ENCODE assay signal across 22 cellular contexts in the genomic region with DNA sequence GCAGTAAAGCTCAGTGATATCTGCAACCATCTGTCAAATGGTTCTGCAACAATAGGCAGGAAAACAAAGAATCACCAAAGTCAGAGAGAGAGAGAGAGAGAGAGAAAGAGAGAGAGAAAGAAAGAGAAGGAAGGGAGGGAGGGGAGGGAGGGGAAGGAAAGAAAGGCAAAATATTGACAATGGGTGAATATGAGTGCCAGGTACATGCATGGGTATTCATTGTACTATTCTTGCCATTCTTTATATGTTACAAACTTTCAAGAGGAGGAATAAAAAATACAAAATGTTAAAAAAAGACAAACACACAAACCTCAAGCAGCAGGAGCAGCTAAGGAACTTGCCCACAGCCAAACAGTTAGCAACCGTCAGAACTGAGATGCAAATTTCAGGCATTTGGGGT.
"Had no signal": no experiment of that assay in that cellular context is flagged by ENCODE, and none has a peak within 500 bp of the region (broad histone marks: within the 10 kb centered on the region; RNA-seq: fewer than 3 reads in every experiment).

No MANE protein-coding gene starts in this region.

- H3K36me3 ChIP-seq: adrenal gland, suprapubic skin had no signal

- H3K27ac ChIP-seq: adrenal gland, coronary artery, gastroesophageal sphincter, heart left ventricle, suprapubic skin, tibial nerve had no signal

- DNase-seq: activated CD4-positive, alpha-beta T cell treated with anti-CD3 and anti-CD28 coated beads, Interleukin-2, amount 50 U/mL, for 4 hours; activated CD8-positive, alpha-beta memory T cell treated with anti-CD3 and anti-CD28 coated beads for 24 hours; activated CD8-positive, alpha-beta memory T cell treated with anti-CD3 and anti-CD28 coated beads, Interleukin-2, amount 50 U/mL, for 4 hours; activated naive CD4-positive, alpha-beta T cell; activated T-cell treated with anti-CD3 and anti-CD28 coated beads, Interleukin-2, amount 50 U/mL, for 24 hours; adrenal gland; cerebellar nuclear complex; endodermal cell; heart left ventricle; left ventricle myocardium superior; midbrain; nucleus accumbens; posterior cingulate gyrus; stimulated activated CD4-positive, alpha-beta T cell treated with anti-CD3 and anti-CD28 coated beads, Interleukin-12 subunit alpha, Interleukin-12 subunit beta, amount 100 ng/mL, for 4 hours; stomach had no signal

- FAIRE-seq: bronchial epithelial cell, urothelium cell line had no signal

- ATAC-seq: gastroesophageal sphincter, heart left ventricle, left ventricle myocardium superior, WTC11 had no signal

- H3K9me3 ChIP-seq: adrenal gland, gastroesophageal sphincter, heart left ventricle, stomach, suprapubic skin, tibial nerve had no signal

- H3K4me1 ChIP-seq: adrenal gland, gastroesophageal sphincter, suprapubic skin, tibial nerve had no signal

- H3K4me3 ChIP-seq: adrenal gland, coronary artery, gastroesophageal sphincter, heart left ventricle, stomach, suprapubic skin, tibial nerve had no signal

- H3K27me3 ChIP-seq: adrenal gland, gastroesophageal sphincter, heart left ventricle, stomach, suprapubic skin, tibial nerve had no signal
